ENCODE assay signal across 13 cellular contexts in the genomic region with DNA sequence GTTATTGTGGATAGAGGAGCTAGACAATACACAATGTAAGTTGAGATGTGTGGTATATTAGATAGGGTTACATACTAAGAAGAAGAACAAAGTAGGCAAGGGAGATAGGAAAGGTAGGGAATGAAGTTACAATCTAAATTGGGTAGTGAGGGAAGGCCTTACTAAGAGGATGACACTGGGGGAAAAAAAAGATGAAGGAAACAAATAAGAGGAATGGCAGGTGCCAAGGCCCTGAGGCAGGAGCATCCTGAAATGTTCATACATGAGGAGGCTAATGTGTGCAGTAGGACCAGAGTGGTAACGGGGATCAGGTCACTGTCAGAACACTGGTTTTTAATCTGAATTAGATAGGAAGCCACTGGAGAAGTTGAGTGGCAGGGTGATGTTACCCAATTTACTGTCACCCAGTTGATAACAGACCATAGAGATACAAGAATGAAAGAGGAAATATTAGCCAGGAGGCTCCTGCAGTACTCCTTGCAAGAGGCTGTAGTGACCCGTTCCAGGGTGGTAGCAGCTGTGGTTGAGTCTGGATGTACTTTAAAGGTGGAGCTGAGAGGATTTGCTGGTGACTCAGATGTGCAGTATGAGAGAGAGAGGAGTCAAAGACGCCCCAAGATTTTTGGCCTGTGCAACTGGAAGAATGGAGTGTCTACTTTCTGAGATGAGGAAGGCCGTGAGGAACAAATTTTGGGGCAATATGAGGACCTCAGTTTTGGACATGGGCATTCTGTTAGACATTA. TPM values are rescaled to one million over a fixed set of nuclear protein-coding genes. Genes with fewer than 3 reads are reported as not detected.
A peak's percentile ranks its signal among the peaks of the same experiment; 100 is the strongest.
DNase-seq lines count a peak whose midpoint lies in the region; ATAC-seq and TF ChIP-seq lines count a peak whose summit lies in the region.
"Had no signal": no experiment of that assay in that cellular context is flagged by ENCODE, and none has a peak within 500 bp of the region (broad histone marks: within the 10 kb centered on the region; RNA-seq: fewer than 3 reads in every experiment).

No MANE protein-coding gene starts in this region.

- H3K4me1 ChIP-seq in ascending aorta (peaks cover 12 to 44% of the 10 kb centered on the region in 2 donors), right lobe of liver (no peaks in the 10 kb centered on the region)

- intact Hi-C loops in left ventricle myocardium superior (cut with micrococcal nuclease) (loop anchor here (10.0 kb wide), 2 partner anchors 83 to 473 kb away; a partner anchor contains a TSS), cardiac septum (cut with DNase I) (loop anchor here (10.0 kb wide), 1 partner anchor 403 kb away; no protein-coding TSS in a partner anchor), ascending aorta (cut with DNase I) (loop anchor here (2.0 to 5.0 kb wide), 2 partner anchors 17 to 39 kb away; no protein-coding TSS in a partner anchor), right lobe of liver (cut with DNase I) (loop anchor here in 1 of 2 donors (10.0 kb wide), 2 partner anchors 103 to 393 kb away; no protein-coding TSS in a partner anchor)

- H3K9me3 ChIP-seq in ascending aorta (no peaks in the 10 kb centered on the region), right lobe of liver (no peaks in the 10 kb centered on the region)
- H3K9me3 ChIP-seq: neutrophil had no signal

- WGBS in right lobe of liver (ENCODE audit: insufficient coverage, low coverage, low lambda C conversion rate, missing lambda C conversion rate), result 60% methylated on average over 4 of the region's 4 CpGs

- TF ChIP-seq CTCF in ascending aorta (IDR thresholded peaks at IDR 0.05) (no peak), right lobe of liver (IDR thresholded peaks at IDR 0.05) (no peak)

- DNase-seq in left ventricle myocardium superior (no peak), cardiac septum (ENCODE audit: low spot score) (no peak), ascending aorta (ENCODE audit: low spot score in 2 of 2) (no peak), glomerular visceral epithelial cell (ENCODE audit: extremely low spot score) (peak; percentile 7), anterior cingulate cortex (lab: John Stamatoyannopoulos, UW) (no peak), right lobe of liver (no peak)
- DNase-seq: activated CD4-positive, alpha-beta T cell treated with anti-CD3 and anti-CD28 coated beads, Interleukin-2, amount 50 U/mL, for 4 hours; caudate nucleus; NCI-H2029 treated with DMSO at 0.1 percent for 48 hours; T-helper 1 cell had no signal

- ATAC-seq in left ventricle myocardium superior (peak; percentile 42), HG03432 (IDR thresholded peaks at IDR 0.05; ENCODE audit: unreplicated experiment) (no peak), right lobe of liver (no peak), GM19395 (IDR thresholded peaks at IDR 0.05; ENCODE audit: unreplicated experiment) (no peak)

- peak overlapping the region; percentile 80 to 93 for H3K27ac ChIP-seq in ascending aorta
- H3K27ac ChIP-seq in right lobe of liver, result no peak overlapping the region
- H3K27ac ChIP-seq: neutrophil had no signal

- H3K27me3 ChIP-seq in ascending aorta (no peaks in the 10 kb centered on the region), right lobe of liver (no peaks in the 10 kb centered on the region)
- H3K27me3 ChIP-seq: neutrophil had no signal

- H3K4me3 ChIP-seq in ascending aorta (no peak overlapping the region), right lobe of liver (no peak overlapping the region)

- H3K36me3 ChIP-seq in ascending aorta (no peaks in the 10 kb centered on the region), right lobe of liver (no peaks in the 10 kb centered on the region)
- H3K36me3 ChIP-seq: neutrophil had no signal

- no peak for TF ChIP-seq POLR2A in right lobe of liver (IDR thresholded peaks at IDR 0.05)

RNA-seq across cellular contexts. Expression of a gene that starts 14.4 kb away (rescaled TPM):
- total RNA-seq in left ventricle myocardium superior (not detected), cardiac septum (not detected), ascending aorta (not detected), right lobe of liver (not detected)

Comparison
In these comparisons a context has a peak if more than half of its experiments do, and no peak if none do; other contexts are left out.
1. H3K27ac ChIP-seq: peak in ascending aorta (2 of 2); none in right lobe of liver (0 of 3).